ENCODE assay signal across 8 cellular contexts in the genomic region with DNA sequence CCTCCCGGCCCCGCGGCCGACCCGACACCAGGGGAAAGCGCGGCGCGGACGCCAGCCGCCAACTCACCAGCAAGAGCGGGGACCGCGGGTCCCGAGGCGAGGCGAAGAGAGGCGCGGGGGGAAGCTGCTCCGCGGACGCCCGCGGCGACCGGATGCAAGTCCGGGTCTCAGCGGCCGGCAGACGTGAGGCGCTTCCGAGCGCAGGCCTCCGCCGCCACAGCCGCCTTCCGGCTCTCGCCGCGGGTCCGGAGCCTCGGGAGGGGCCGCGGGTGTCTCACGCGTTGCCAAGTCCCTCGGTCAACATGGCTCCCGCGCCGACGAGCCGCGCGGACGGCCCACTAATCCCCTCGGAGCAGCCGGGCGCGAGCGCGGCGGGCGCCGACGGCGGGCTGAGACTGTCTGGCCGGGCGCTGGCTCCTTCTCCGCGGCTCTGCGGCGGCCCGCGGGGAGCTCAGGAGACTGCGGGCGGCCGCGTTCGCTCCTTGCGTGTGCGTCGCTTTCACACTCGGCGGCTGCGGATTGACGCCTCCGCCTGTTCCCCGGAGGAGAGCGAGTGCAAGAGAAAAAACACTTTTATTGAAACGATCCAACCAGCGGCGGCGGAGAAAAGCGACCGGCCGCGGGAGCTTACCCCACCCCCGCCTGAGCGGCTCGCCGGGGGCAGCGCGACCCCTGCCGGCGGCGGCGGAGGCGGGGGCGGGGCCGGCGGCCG. TPM values are rescaled to one million over a fixed set of nuclear protein-coding genes. Genes with fewer than 3 reads are reported as not detected.
DNase-seq lines count a peak whose midpoint lies in the region; ATAC-seq, FAIRE-seq and TF ChIP-seq lines count a peak whose summit lies in the region.

A gene (minus strand): TSS at position 521 of the 712 bp plus-strand sequence. CDS start 65,603 bp downstream, outside the sequence.

- peak within 1 kb of the TSS; percentile 80 for H3K4me3 ChIP-seq in BJ (ENCODE audit: low read depth, low read length)
- peak within 1 kb of the TSS; percentile 93 for H3K4me3 ChIP-seq in coronary artery
- H3K4me3 ChIP-seq in left lung = peak within 1 kb of the TSS; percentile 83 to 86

- no peaks in the 10 kb centered on the region for H3K27me3 ChIP-seq in BJ (ENCODE audit: control insufficient read depth, insufficient read depth, low read length)
- H3K27me3 ChIP-seq in left lung = no peaks in the 10 kb centered on the region

- POLR2A ChIA-PET in BJ (lab: Charles Lee) = interaction anchor here (0.5 to 0.6 kb wide), 3 partner anchors 15 to 143 kb away, joined by 3 read pairs; no protein-coding TSS in a partner anchor

- ATAC-seq in HG03457 (IDR thresholded peaks at IDR 0.05; ENCODE audit: unreplicated experiment) (peak; percentile 27), left lung (peak; percentile 89)

- no peak for DNase-seq in BJ (ENCODE audit: low read depth)
- DNase-seq in GM19239 (ENCODE audit: insufficient read length, low spot score) = peak; percentile 53
- DNase-seq in NCI-H524 (lab: John Stamatoyannopoulos, UW) = peak; percentile 29 to 80
- peak; percentile 96 for DNase-seq in activated CD4-positive, alpha-beta T cell treated with anti-CD3 and anti-CD28 coated beads, Interleukin-2, amount 10 ng/mL, durations not matched to agents 24 days and 14 days
- peak; percentile 88 for DNase-seq in coronary artery (ENCODE audit: low spot score)
- peak; percentile 87 to 95 for DNase-seq in left lung
- peak; percentile 86 for DNase-seq in stimulated activated CD4-positive, alpha-beta T cell treated with anti-CD3 and anti-CD28 coated beads, Interleukin-2, amount 100 ng/mL, for 4 hours (ENCODE audit: low read depth)

- no peaks in the 10 kb centered on the region for H3K9me3 ChIP-seq in left lung

- peaks cover 46% of the 10 kb centered on the region for H3K4me1 Mint-ChIP-seq in activated CD4-positive, alpha-beta T cell treated with anti-CD3 and anti-CD28 coated beads, Interleukin-2, amount 10 ng/mL, durations not matched to agents 24 days and 14 days

- TF ChIP-seq CTCF in BJ (IDR thresholded peaks at IDR 0.05; ENCODE audit: insufficient read depth, low read depth, low read length) = peak; percentile 34; the same call in 1 of the 2 replicates
- no peak for TF ChIP-seq CTCF in coronary artery (IDR thresholded peaks at IDR 0.05)
- TF ChIP-seq CTCF in left lung (IDR thresholded peaks at IDR 0.05) = peak; percentile 15 to 23

- peak within 1 kb of the TSS; percentile 97 for H3K27ac Mint-ChIP-seq in activated CD4-positive, alpha-beta T cell treated with anti-CD3 and anti-CD28 coated beads, Interleukin-2, amount 10 ng/mL, durations not matched to agents 24 days and 14 days

- H3K27ac ChIP-seq in coronary artery (peak within 1 kb of the TSS; percentile 97), left lung (peak within 1 kb of the TSS; percentile 100)

- H3K4me3 Mint-ChIP-seq in activated CD4-positive, alpha-beta T cell treated with anti-CD3 and anti-CD28 coated beads, Interleukin-2, amount 10 ng/mL, durations not matched to agents 24 days and 14 days = peak within 1 kb of the TSS; percentile 92

- no peaks in the 10 kb centered on the region for H3K9me3 Mint-ChIP-seq in activated CD4-positive, alpha-beta T cell treated with anti-CD3 and anti-CD28 coated beads, Interleukin-2, amount 10 ng/mL, durations not matched to agents 24 days and 14 days

- FAIRE-seq in GM19239 (lab: Jason Lieb, UNC) = no peak

- H3K36me3 Mint-ChIP-seq in activated CD4-positive, alpha-beta T cell treated with anti-CD3 and anti-CD28 coated beads, Interleukin-2, amount 10 ng/mL, durations not matched to agents 24 days and 14 days (ENCODE audit: low read depth) = peaks cover 2% of the 10 kb centered on the region

- intact Hi-C loops in activated CD4-positive, alpha-beta T cell treated with anti-CD3 and anti-CD28 coated beads, Interleukin-2, amount 10 ng/mL, durations not matched to agents 24 days and 14 days (cut with micrococcal nuclease) = loop anchor here (1.0 to 5.0 kb wide), 5 partner anchors 21 to 205 kb away; a partner anchor contains a TSS
- intact Hi-C loops in left lung (cut with DNase I) = no loop called here

- CTCF ChIA-PET in BJ (lab: Yijun Ruan, JAX) = interaction anchor here (0.8 to 7.3 kb wide), 18 partner anchors 16 to 339 kb away, joined by 3 to 42 read pairs (median 5); a partner anchor contains a TSS

- peaks cover 14 to 49% of the 10 kb centered on the region in 2 donors for H3K4me1 ChIP-seq in left lung

- H3K27me3 Mint-ChIP-seq in activated CD4-positive, alpha-beta T cell treated with anti-CD3 and anti-CD28 coated beads, Interleukin-2, amount 10 ng/mL, durations not matched to agents 24 days and 14 days = no peaks in the 10 kb centered on the region

- H3K36me3 ChIP-seq in BJ (ENCODE audit: control insufficient read depth, insufficient read depth, low read length) = no peaks in the 10 kb centered on the region
- H3K36me3 ChIP-seq in left lung = no peaks in the 10 kb centered on the region

RNA-seq across cellular contexts. Expression of the gene that starts here (rescaled TPM):
- 14.8 and 32.8 TPM in 2 replicates for polyA plus RNA-seq in BJ (2011; rRNA removed)
- polyA minus RNA-seq in BJ (2011; rRNA and poly(A)+ RNA removed) = 49.5 and 64.4 TPM in 2 replicates
- 28.0 and 30.5 TPM in 2 replicates for total RNA-seq in activated CD4-positive, alpha-beta T cell treated with anti-CD3 and anti-CD28 coated beads, Interleukin-2, amount 10 ng/mL, durations not matched to agents 24 days and 14 days
- 10 to 100 TPM; 32.1 to 36.4 TPM for total RNA-seq in left lung
